1 cellular context compared by ENCODE assay signal in genomic region chr2:2101924-2102323, GRCh38.
TF ChIP-seq lines count a peak whose summit lies in the region.

No MANE protein-coding gene starts in this region.

TF ChIP-seq in K562, 482 proteins besides CTCF, POLR2A, EP300 and RAD21 (continued from another document):
- no peak for TF ChIP-seq PKNOX1 (IDR thresholded peaks at IDR 0.05)
- TF ChIP-seq TAL1 (IDR thresholded peaks at IDR 0.05), result no peak
- TF ChIP-seq THRA (IDR thresholded peaks at IDR 0.05), result no peak
- no peak for TF ChIP-seq SMARCC2 (IDR thresholded peaks at IDR 0.05; ENCODE audit: low read depth)
- no peak for TF ChIP-seq ZNF609 (CRISPR knock-in tag; IDR thresholded peaks at IDR 0.05; ENCODE audit: borderline replicate concordance)
- no peak for TF ChIP-seq MAZ (CRISPR knock-in tag; conservative IDR thresholded peaks at IDR 0.05 in 1 of 2, IDR thresholded peaks at IDR 0.05 in 1 of 2)
- no peak for TF ChIP-seq CHD4 (IDR thresholded peaks at IDR 0.05; ENCODE audit: insufficient read depth, insufficient replicate concordance, low read depth, low read length, poor library complexity, severe bottlenecking)
- no peak for TF ChIP-seq HMGN3 (IDR thresholded peaks at IDR 0.05; ENCODE audit: borderline replicate concordance, extremely low read depth, insufficient read length, low read depth, low read length)
- no peak for TF ChIP-seq HDAC8 (tag; IDR thresholded peaks at IDR 0.05)
- TF ChIP-seq NCOR1 (IDR thresholded peaks at IDR 0.05), result no peak
